8 cellular contexts compared by ENCODE assay signal in the genomic region with DNA sequence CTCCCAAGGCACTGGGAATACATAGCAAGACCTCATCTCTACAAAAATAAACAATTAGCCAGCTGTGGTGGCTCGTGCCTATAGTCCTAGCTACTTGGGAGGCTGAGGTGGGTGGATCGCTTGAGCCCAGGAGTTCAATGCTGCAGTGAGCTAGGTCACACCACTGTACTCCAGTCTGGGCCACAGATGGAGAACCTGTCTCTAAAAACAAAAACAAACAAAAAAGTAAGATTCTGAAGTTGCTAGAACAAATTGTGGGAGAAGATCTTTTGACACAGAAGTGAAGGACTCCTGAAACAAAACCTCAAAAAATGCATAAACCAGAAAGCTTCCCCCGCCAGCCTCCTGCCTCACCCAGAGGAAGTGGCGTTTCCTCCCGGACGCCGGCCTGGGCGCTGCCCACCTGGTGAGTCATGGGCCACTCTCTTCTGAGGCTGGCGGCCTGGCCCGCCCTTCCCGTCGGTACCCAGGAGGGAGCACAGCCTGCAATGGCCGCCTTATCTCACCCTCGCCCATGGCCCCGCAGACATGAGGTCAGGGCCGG. TPM values are rescaled to one million over a fixed set of nuclear protein-coding genes. Genes with fewer than 3 reads are reported as not detected.
A peak's percentile ranks its signal among the peaks of the same experiment; 100 is the strongest.
DNase-seq lines count a peak whose midpoint lies in the region; ATAC-seq and TF ChIP-seq lines count a peak whose summit lies in the region.

No MANE protein-coding gene starts in this region.

- H4K20me1 ChIP-seq in H9 (ENCODE audit: control insufficient read depth, insufficient read depth, insufficient read length) = no peaks in the 10 kb centered on the region

- H3K23me2 ChIP-seq in H9 (ENCODE audit: insufficient read length, low read depth, low read length, poor library complexity, severe bottlenecking) = no peaks in the 10 kb centered on the region

- no peak overlapping the region for H2BK5ac ChIP-seq in H9 (ENCODE audit: insufficient read length, low read length)

- H4K8ac ChIP-seq in H9 (replicated peaks; ENCODE audit: insufficient read length, low read depth, low read length) = no peak overlapping the region

- no peak overlapping the region for H3K14ac ChIP-seq in H9 (ENCODE audit: insufficient read depth, low read length)

- CTCF ChIA-PET in RWPE1 (lab: Yijun Ruan, JAX) = interaction anchor here (0.6 kb wide), 1 partner anchor 140 kb away, joined by 5 read pairs; no protein-coding TSS in a partner anchor

- no peak for TF ChIP-seq EP300 in esophagus muscularis mucosa (IDR thresholded peaks at IDR 0.05)

- H2BK20ac ChIP-seq in H9 (ENCODE audit: low read depth, low read length, poor library complexity, severe bottlenecking) = no peak overlapping the region

- H2BK15ac ChIP-seq in H9 (ENCODE audit: low read depth, low read length) = no peak overlapping the region

- no peaks in the 10 kb centered on the region for H3K4me1 Mint-ChIP-seq in H9

- no peak overlapping the region for H3K27ac ChIP-seq in H9 (ENCODE audit: insufficient read length, low read depth, low read length)
- H3K27ac ChIP-seq in RWPE1 = peak overlapping the region; percentile 86
- H3K27ac ChIP-seq in esophagus muscularis mucosa (replicated peaks in 1 of 4) = peak overlapping the region; percentile 75 to 91 (median 85)
- H3K27ac ChIP-seq in spleen = peak overlapping the region in 6 of 8 donors; percentile 9 to 75 (median 62)

- no peak overlapping the region for H3K4me2 ChIP-seq in H9 (ENCODE audit: insufficient read depth, insufficient read length, low read length)

- no peak overlapping the region for H2BK120ac ChIP-seq in H9 (ENCODE audit: low read depth, low read length, poor library complexity, severe bottlenecking)

- ATAC-seq in GM18498 (IDR thresholded peaks at IDR 0.05; ENCODE audit: unreplicated experiment) = no peak

- H4K91ac ChIP-seq in H9 (ENCODE audit: insufficient read length, low read depth, low read length) = no peak overlapping the region

- no peak overlapping the region for H3K4ac ChIP-seq in H9 (ENCODE audit: low read depth, low read length)

- H3K9me3 Mint-ChIP-seq in H9 = no peaks in the 10 kb centered on the region

- no peak overlapping the region for H3K56ac ChIP-seq in H9 (ENCODE audit: insufficient read length, low read depth, low read length)

- TF ChIP-seq CTCF in H9 (conservative IDR thresholded peaks at IDR 0.05) (no peak), RWPE1 (conservative IDR thresholded peaks at IDR 0.05; ENCODE audit: low read depth) (no peak), esophagus muscularis mucosa (IDR thresholded peaks at IDR 0.05) (no peak), spleen (IDR thresholded peaks at IDR 0.05 in 8 of 11, conservative IDR thresholded peaks at IDR 0.05 in 3 of 11) (no peak)

- H3K18ac ChIP-seq in H9 (ENCODE audit: insufficient read length, low read depth, low read length) = no peak overlapping the region

- H4K5ac ChIP-seq in H9 (ENCODE audit: insufficient read length, low read depth, low read length) = no peak overlapping the region

- no peak overlapping the region for H3K23ac ChIP-seq in H9 (ENCODE audit: insufficient read length, low read depth, low read length)

- no peaks in the 10 kb centered on the region for H3K36me3 Mint-ChIP-seq in H9 (ENCODE audit: insufficient read depth in 1 of 3, low read depth in 3 of 3)

- H2BK12ac ChIP-seq in H9 (ENCODE audit: insufficient read length, low read depth, low read length) = no peak overlapping the region

- H2AK5ac ChIP-seq in H9 (ENCODE audit: insufficient read length, low read length) = no peak overlapping the region

- TF ChIP-seq POLR2A in esophagus muscularis mucosa (IDR thresholded peaks at IDR 0.05; ENCODE audit: low read depth) = no peak
- TF ChIP-seq POLR2A in spleen (IDR thresholded peaks at IDR 0.05) = no peak

- H3K79me2 ChIP-seq in H9 (ENCODE audit: insufficient read depth, low read length) = no peaks in the 10 kb centered on the region

- intact Hi-C loops in esophagus muscularis mucosa (cut with DNase I) (no loop called here), spleen (cut with DNase I; ENCODE audit: low total_unique reads) (no loop called here), head of caudate nucleus (cut with DNase I) (no loop called here)

- peak overlapping the region in 2 of 3 experiments; percentile 8 to 64; a peak in 1 of 7 replicates for H3K27ac Mint-ChIP-seq in H9

- no CpG with 5 or more reads among the region's 16 CpGs for WGBS in H9 (ENCODE audit: extremely low coverage, insufficient read length, low lambda C conversion rate)
- WGBS in esophagus muscularis mucosa = 46% methylated on average over 15 of the region's 16 CpGs
- 10 to 22% (median 13%) methylated on average over 16 of the region's 16 CpGs for WGBS in spleen, 5 donors

- H3K4me3 ChIP-seq in esophagus muscularis mucosa (no peak overlapping the region), spleen (no peak overlapping the region)

- H3K36me3 ChIP-seq in esophagus muscularis mucosa = no peaks in the 10 kb centered on the region
- H3K36me3 ChIP-seq in spleen = no peaks in the 10 kb centered on the region

- H3K9ac ChIP-seq in H9 (ENCODE audit: extremely low read depth, insufficient read length, low read length) = no peak overlapping the region

- H3K9me3 ChIP-seq in H9 (ENCODE audit: control insufficient read depth, low read depth, low read length) (no peaks in the 10 kb centered on the region), esophagus muscularis mucosa (no peaks in the 10 kb centered on the region), spleen (no peaks in the 10 kb centered on the region)

- POLR2A ChIA-PET in RWPE1 (lab: Yijun Ruan, JAX; ENCODE audit: low non-redundant PET) = interaction anchor here (0.6 kb wide), 1 partner anchor 350 kb away, joined by 3 read pairs; no protein-coding TSS in a partner anchor

- DNase-seq in H9 (no peak), RWPE1 (ENCODE audit: low spot score) (peak; percentile 79), esophagus muscularis mucosa (ENCODE audit: extremely low spot score) (no peak), spleen (peak; percentile 88), Ammon's horn (ENCODE audit: low spot score) (no peak), head of caudate nucleus (no peak)
- DNase-seq in activated CD4-positive, CD25-positive, alpha-beta regulatory T cell (lab: John Stamatoyannopoulos, UW) = no peak

- no peak overlapping the region for H2AFZ ChIP-seq in H9 (ENCODE audit: low read length)

- H3K4me3 Mint-ChIP-seq in H9 = no peak overlapping the region

- H3K4me1 ChIP-seq in H9 (ENCODE audit: insufficient read depth, low read length) (no peaks in the 10 kb centered on the region), esophagus muscularis mucosa (peaks cover 32 to 79% (median 70%) of the 10 kb centered on the region in 4 donors), spleen (peaks cover 0 to 38% (median 10%) of the 10 kb centered on the region in 6 donors)

- no peak overlapping the region for H3T11ph ChIP-seq in H9 (ENCODE audit: low read length)

- no peaks in the 10 kb centered on the region for H3K27me3 ChIP-seq in H9 (ENCODE audit: insufficient read depth, low read length)
- no peaks in the 10 kb centered on the region for H3K27me3 ChIP-seq in esophagus muscularis mucosa
- H3K27me3 ChIP-seq in spleen (replicated peaks in 1 of 7) = peaks cover 0 to 8% (median 0%) of the 10 kb centered on the region in 7 donors

- no peaks in the 10 kb centered on the region for H3K79me1 ChIP-seq in H9 (ENCODE audit: insufficient read depth, low read depth, low read length, poor library complexity, severe bottlenecking)

- H3K27me3 Mint-ChIP-seq in H9 (ENCODE audit: low read depth) = peaks cover 7% of the 10 kb centered on the region

RNA-seq across cellular contexts. Expression of gene ELN, which starts 25.4 kb away (rescaled TPM):
- 0.37 and 0.55 TPM in 2 replicates for total RNA-seq in H9 (2021)
- total RNA-seq in esophagus muscularis mucosa = 100 to 1,000 TPM; 337 to 646 (median 447) TPM
- total RNA-seq in spleen = 10 to 100 TPM; 11.7 to 94.7 (median 38.6) TPM
- polyA plus RNA-seq in spleen = 10 to 100 TPM; 11.1 to 65.9 (median 24.7) TPM

Comparison
In these comparisons a context has a peak if more than half of its experiments do, and no peak if none do; other contexts are left out.
1. DNase-seq: peak in RWPE1 (single experiment) and spleen (single experiment); none in H9 (single experiment), esophagus muscularis mucosa (single experiment), activated CD4-positive, CD25-positive, alpha-beta regulatory T cell (0 of 4), Ammon's horn (single experiment) and head of caudate nucleus (0 of 42).